ENCODE assay signal across 7 cellular contexts in genomic region chr1:85560305-85560704, GRCh38. TPM values are rescaled to one million over a fixed set of nuclear protein-coding genes. Genes with fewer than 3 reads are reported as not detected.
"Had no signal": no experiment of that assay in that cellular context is flagged by ENCODE, and none has a peak within 500 bp of the region (broad histone marks: within the 10 kb centered on the region; RNA-seq: fewer than 3 reads in every experiment).

No MANE protein-coding gene starts in this region.

- DNase-seq: GOT3, H7, KG1 had no signal

- H3K4me3 ChIP-seq: HAP-1 had no signal

- H3K9me3 ChIP-seq: HAP-1 had no signal

- ATAC-seq: HCT116 had no signal

- H3K27ac ChIP-seq: HL-60 had no signal

- H3K4me1 ChIP-seq: HAP-1 had no signal

- H3K36me3 ChIP-seq: HAP-1 had no signal

RNA-seq across cellular contexts. Expression of gene CCN1, which starts 20.3 kb away (rescaled TPM):
- polyA plus RNA-seq: IgD-negative memory B cell had no signal
